Comparison of ENCODE assay signal across 8 cellular contexts in the genomic region with DNA sequence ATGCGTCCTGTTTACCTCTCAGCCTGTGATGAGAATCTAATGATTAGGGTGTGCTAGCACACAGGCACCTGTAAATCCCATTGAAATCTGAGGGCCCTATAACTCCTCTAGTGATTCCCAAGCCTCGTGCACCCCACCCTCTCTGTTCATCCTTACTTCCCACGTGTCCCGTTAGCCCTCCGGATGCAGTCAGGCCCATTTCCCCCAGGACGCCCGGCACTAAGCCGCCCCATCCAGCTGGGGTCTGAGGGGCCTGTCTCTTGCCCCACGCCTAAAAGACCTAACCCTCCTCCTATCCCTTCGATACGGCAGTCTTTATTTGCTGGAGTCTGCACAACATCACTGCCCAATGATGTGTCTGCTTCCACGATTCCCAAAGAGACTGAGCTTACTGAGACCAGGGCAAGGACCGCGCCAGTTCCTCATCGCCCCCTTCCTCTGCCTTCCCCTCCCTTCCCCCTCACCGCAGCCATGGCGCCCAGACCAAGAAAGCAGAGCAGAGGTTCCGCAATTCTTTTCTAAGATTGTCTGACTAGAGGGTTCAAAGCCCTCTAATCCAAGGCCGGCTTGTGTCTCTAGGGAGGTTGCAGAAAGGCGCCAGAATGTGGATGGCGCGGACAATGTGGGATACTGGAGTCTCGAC. TPM values are rescaled to one million over a fixed set of nuclear protein-coding genes. Genes with fewer than 3 reads are reported as not detected.
DNase-seq lines count a peak whose midpoint lies in the region; ATAC-seq, FAIRE-seq and TF ChIP-seq lines count a peak whose summit lies in the region.

No MANE protein-coding gene starts in this region.

- H3K4me3 ChIP-seq in GM12865 (ENCODE audit: low read depth, low read length) (peak overlapping the region; percentile 72), PC-3 (ENCODE audit: low read length) (peak overlapping the region; percentile 88), endothelial cell of umbilical vein (replicated peaks in 1 of 3; ENCODE audit: insufficient read depth in 1 of 3, low read depth in 1 of 3, low read length in 3 of 3) (peak overlapping the region; percentile 69 to 93 (median 76))

- H3K36me3 Mint-ChIP-seq in nephron (ENCODE audit: low read depth): no peaks in the 10 kb centered on the region

- BruUV-seq in PC-3 (replicated peaks; lab: Mats Ljungman, UMichigan) (TSS peak; percentile 87), endothelial cell of umbilical vein (replicated peaks; lab: Mats Ljungman, UMichigan) (TSS peak; percentile 81)

- ATAC-seq in HG02623 (IDR thresholded peaks at IDR 0.05; ENCODE audit: unreplicated experiment) (peak; percentile 5), PC-3 (no peak; the same call in 1 of the 2 replicates)

- H2AFZ ChIP-seq in PC-3 (ENCODE audit: low read length): peak overlapping the region; percentile 81
- peak overlapping the region; percentile 15 for H2AFZ ChIP-seq in endothelial cell of umbilical vein (ENCODE audit: low read depth, low read length)

- peak overlapping the region; percentile 94 to 98 (median 95) for H3K27ac Mint-ChIP-seq in nephron

- CTCF ChIA-PET in PC-3 (lab: Charles Lee) (no interaction called here), endothelial cell of umbilical vein (lab: Charles Lee) (interaction anchor here (3.5 to 3.6 kb wide), 2 partner anchors 10 to 30 kb away, joined by 25 to 50 read pairs; a partner anchor contains a TSS)

- intact Hi-C loops in PC-3 (cut with micrococcal nuclease) (no loop called here), endothelial cell of umbilical vein (cut with micrococcal nuclease) (loop anchor here (1.0 kb wide), 2 partner anchors 10 to 35 kb away; a partner anchor contains a TSS)

- no peaks in the 10 kb centered on the region for H3K9me1 ChIP-seq in endothelial cell of umbilical vein (replicated peaks; ENCODE audit: control insufficient read depth, extremely low read depth, insufficient read depth, low read length)

- H3K4me2 ChIP-seq in PC-3 (ENCODE audit: low read length): peak overlapping the region; percentile 90
- H3K4me2 ChIP-seq in endothelial cell of umbilical vein (ENCODE audit: insufficient read depth, low read length): peak overlapping the region; percentile 63

- TF ChIP-seq CTCF in GM12865 (IDR thresholded peaks at IDR 0.05; ENCODE audit: insufficient read depth, low read depth, low read length, missing control alignments) (no peak), PC-3 (conservative IDR thresholded peaks at IDR 0.05; ENCODE audit: low read depth, low read length) (no peak), endothelial cell of umbilical vein (IDR thresholded peaks at IDR 0.05; ENCODE audit: extremely low read depth in 1 of 2, insufficient read depth in 1 of 2, low read depth in 1 of 2, low read length in 2 of 2) (no peak), nephron (IDR thresholded peaks at IDR 0.05; ENCODE audit: unreplicated experiment in 3 of 3) (no peak)

- no peaks in the 10 kb centered on the region for H3F3A ChIP-seq in PC-3 (ENCODE audit: low read length, unreplicated experiment)

- H3K27me3 ChIP-seq in PC-3 (ENCODE audit: low read length) (no peaks in the 10 kb centered on the region), endothelial cell of umbilical vein (ENCODE audit: control insufficient read depth in 2 of 2, insufficient read depth in 2 of 2, low read length in 2 of 2) (no peaks in the 10 kb centered on the region)

- H3K79me2 ChIP-seq in PC-3 (ENCODE audit: low read length) (peaks cover 55% of the 10 kb centered on the region), endothelial cell of umbilical vein (ENCODE audit: control insufficient read depth, insufficient read depth, low read length) (peaks cover 41% of the 10 kb centered on the region)

- H3K27ac ChIP-seq in PC-3 (ENCODE audit: low read length) (peak overlapping the region; percentile 80), endothelial cell of umbilical vein (ENCODE audit: insufficient read depth, low read depth, low read length) (peak overlapping the region; percentile 86)

- DNase-seq in GM12865 (ENCODE audit: low read depth): peak; percentile 61
- no peak for DNase-seq in PC-3
- DNase-seq in endothelial cell of umbilical vein (ENCODE audit: low read depth, low spot score): no peak
- DNase-seq in DMS 273 treated with DMSO at 0.1 percent for 48 hours (lab: John Stamatoyannopoulos, UW): no peak
- no peak for DNase-seq in mucosa of gallbladder (ENCODE audit: low spot score)
- no peak for DNase-seq in cerebellar cortex (ENCODE audit: low spot score)

- H3K9me2 ChIP-seq in PC-3 (replicated peaks; ENCODE audit: low read length): no peaks in the 10 kb centered on the region

- H3K9me3 ChIP-seq in PC-3 (ENCODE audit: low read length) (no peaks in the 10 kb centered on the region), endothelial cell of umbilical vein (replicated peaks; ENCODE audit: control insufficient read depth, insufficient read depth, low read length) (no peaks in the 10 kb centered on the region)

- H3K4me3 Mint-ChIP-seq in nephron: peak overlapping the region; percentile 81 to 91 (median 82)

- peaks cover 8% of the 10 kb centered on the region for H3K27me3 Mint-ChIP-seq in nephron (ENCODE audit: low read depth)

- dilution Hi-C loops in endothelial cell of umbilical vein (cut with MboI; ENCODE audit: extremely low pct_ligation_motif_present, low sequenced_read_pairs): no loop called here

- H3K4me1 ChIP-seq in PC-3 (ENCODE audit: insufficient read depth, low read length) (peaks cover 21% of the 10 kb centered on the region), endothelial cell of umbilical vein (ENCODE audit: control insufficient read depth, extremely low read depth, insufficient read depth, low read length) (peaks cover 35% of the 10 kb centered on the region)

- H3K9ac ChIP-seq in PC-3 (ENCODE audit: low read length) (peak overlapping the region; percentile 80), endothelial cell of umbilical vein (replicated peaks; ENCODE audit: extremely low read depth, insufficient read depth, low read length) (peak overlapping the region; percentile 90)

- no peaks in the 10 kb centered on the region for H3K36me3 ChIP-seq in PC-3 (ENCODE audit: low read depth, low read length)
- H3K36me3 ChIP-seq in endothelial cell of umbilical vein (ENCODE audit: control insufficient read depth in 2 of 2, extremely low read depth in 1 of 2, insufficient read depth in 2 of 2, low read length in 2 of 2): peaks cover 0 to 2% of the 10 kb centered on the region in 2 experiments

- no peaks in the 10 kb centered on the region for H3K9me3 Mint-ChIP-seq in nephron

- POLR2A ChIA-PET in PC-3 (lab: Charles Lee; ENCODE audit: unreplicated experiment): no interaction called here
- POLR2A ChIA-PET in endothelial cell of umbilical vein (lab: Charles Lee): no interaction called here

- H3K4me1 Mint-ChIP-seq in nephron: peaks cover 36% of the 10 kb centered on the region

- H4K20me1 ChIP-seq in PC-3 (ENCODE audit: low read length): peaks cover 24% of the 10 kb centered on the region; the same call in 1 of the 2 replicates
- H4K20me1 ChIP-seq in endothelial cell of umbilical vein (replicated peaks; ENCODE audit: control insufficient read depth, extremely low read depth, insufficient read depth, low read length): peaks cover 4% of the 10 kb centered on the region

- no peak for FAIRE-seq in endothelial cell of umbilical vein (lab: Jason Lieb, UNC)

- TF ChIP-seq POLR2A in endothelial cell of umbilical vein (IDR thresholded peaks at IDR 0.05; ENCODE audit: low read depth, low read length): no peak

RNA-seq across cellular contexts. Expression of a gene that starts 1.0 kb away (rescaled TPM):
- total RNA-seq in PC-3 (2014; rRNA removed) (246 and 305 TPM in 2 replicates), endothelial cell of umbilical vein (668 and 694 TPM in 2 replicates), mucosa of gallbladder (34.5 TPM)
- polyA plus RNA-seq in endothelial cell of umbilical vein: 898 and 969 TPM in 2 replicates
- 619 and 783 TPM in 2 replicates for polyA plus RNA-seq in endothelial cell of umbilical vein (2011; cell fraction: cytosol; rRNA removed)
- 552 and 630 TPM in 2 replicates for polyA plus RNA-seq in endothelial cell of umbilical vein (2011; cell fraction: nucleus; rRNA removed)
- 311 and 450 TPM in 2 replicates for polyA plus RNA-seq in endothelial cell of umbilical vein (2012)
- 1,118 and 1,176 TPM in 2 replicates for polyA minus RNA-seq in endothelial cell of umbilical vein
- polyA minus RNA-seq in endothelial cell of umbilical vein (2011; cell fraction: cytosol; rRNA and poly(A)+ RNA removed): 46.5 TPM
- 172 and 219 TPM in 2 replicates for polyA minus RNA-seq in endothelial cell of umbilical vein (2011; cell fraction: nucleus; rRNA and poly(A)+ RNA removed)

RNA-seq across cellular contexts. Expression of a gene that starts 10.2 kb away (rescaled TPM):
- total RNA-seq in PC-3 (2014; rRNA removed): 79.4 and 84.4 TPM in 2 replicates
- total RNA-seq in endothelial cell of umbilical vein: 109 and 110 TPM in 2 replicates
- 121 and 125 TPM in 2 replicates for polyA plus RNA-seq in endothelial cell of umbilical vein
- 73.0 and 77.1 TPM in 2 replicates for polyA plus RNA-seq in endothelial cell of umbilical vein (2011; cell fraction: cytosol; rRNA removed)
- polyA plus RNA-seq in endothelial cell of umbilical vein (2011; cell fraction: nucleus; rRNA removed): 79.5 and 82.4 TPM in 2 replicates
- polyA plus RNA-seq in endothelial cell of umbilical vein (2012): 50.4 and 68.5 TPM in 2 replicates
- 192 and 208 TPM in 2 replicates for polyA minus RNA-seq in endothelial cell of umbilical vein
- polyA minus RNA-seq in endothelial cell of umbilical vein (2011; cell fraction: cytosol; rRNA and poly(A)+ RNA removed): 289 TPM
- polyA minus RNA-seq in endothelial cell of umbilical vein (2011; cell fraction: nucleus; rRNA and poly(A)+ RNA removed): 51.4 and 61.8 TPM in 2 replicates
- total RNA-seq in mucosa of gallbladder: 23.4 TPM

RNA-seq across cellular contexts. Expression of a gene that starts 34.3 kb away (rescaled TPM):
- total RNA-seq in PC-3 (2014; rRNA removed): 132 and 137 TPM in 2 replicates
- total RNA-seq in endothelial cell of umbilical vein: 57.9 and 60.5 TPM in 2 replicates
- 22.9 and 29.3 TPM in 2 replicates for polyA plus RNA-seq in endothelial cell of umbilical vein
- polyA plus RNA-seq in endothelial cell of umbilical vein (2011; cell fraction: cytosol; rRNA removed): 38.3 and 46.5 TPM in 2 replicates
- polyA plus RNA-seq in endothelial cell of umbilical vein (2011; cell fraction: nucleus; rRNA removed): 18.7 and 24.5 TPM in 2 replicates
- polyA plus RNA-seq in endothelial cell of umbilical vein (2012): 28.8 and 51.8 TPM in 2 replicates
- polyA minus RNA-seq in endothelial cell of umbilical vein: 43.4 and 48.2 TPM in 2 replicates
- 96.6 TPM for polyA minus RNA-seq in endothelial cell of umbilical vein (2011; cell fraction: cytosol; rRNA and poly(A)+ RNA removed)
- 16.6 TPM in 2 replicates for polyA minus RNA-seq in endothelial cell of umbilical vein (2011; cell fraction: nucleus; rRNA and poly(A)+ RNA removed)
- 7.7 TPM for total RNA-seq in mucosa of gallbladder

RNA-seq across cellular contexts. Expression of a gene that starts 34.7 kb away (rescaled TPM):
- total RNA-seq in PC-3 (2014; rRNA removed) (79.2 and 110 TPM in 2 replicates), endothelial cell of umbilical vein (139 and 140 TPM in 2 replicates), mucosa of gallbladder (116 TPM)
- 534 and 632 TPM in 2 replicates for polyA plus RNA-seq in endothelial cell of umbilical vein
- polyA plus RNA-seq in endothelial cell of umbilical vein (2011; cell fraction: cytosol; rRNA removed): 418 and 490 TPM in 2 replicates
- 98.0 and 104 TPM in 2 replicates for polyA plus RNA-seq in endothelial cell of umbilical vein (2011; cell fraction: nucleus; rRNA removed)
- polyA plus RNA-seq in endothelial cell of umbilical vein (2012): 399 and 519 TPM in 2 replicates
- 266 and 269 TPM in 2 replicates for polyA minus RNA-seq in endothelial cell of umbilical vein
- 112 TPM for polyA minus RNA-seq in endothelial cell of umbilical vein (2011; cell fraction: cytosol; rRNA and poly(A)+ RNA removed)
- polyA minus RNA-seq in endothelial cell of umbilical vein (2011; cell fraction: nucleus; rRNA and poly(A)+ RNA removed): 47.6 and 56.5 TPM in 2 replicates
